ENCODE assay signal across 9 cellular contexts in the genomic region with DNA sequence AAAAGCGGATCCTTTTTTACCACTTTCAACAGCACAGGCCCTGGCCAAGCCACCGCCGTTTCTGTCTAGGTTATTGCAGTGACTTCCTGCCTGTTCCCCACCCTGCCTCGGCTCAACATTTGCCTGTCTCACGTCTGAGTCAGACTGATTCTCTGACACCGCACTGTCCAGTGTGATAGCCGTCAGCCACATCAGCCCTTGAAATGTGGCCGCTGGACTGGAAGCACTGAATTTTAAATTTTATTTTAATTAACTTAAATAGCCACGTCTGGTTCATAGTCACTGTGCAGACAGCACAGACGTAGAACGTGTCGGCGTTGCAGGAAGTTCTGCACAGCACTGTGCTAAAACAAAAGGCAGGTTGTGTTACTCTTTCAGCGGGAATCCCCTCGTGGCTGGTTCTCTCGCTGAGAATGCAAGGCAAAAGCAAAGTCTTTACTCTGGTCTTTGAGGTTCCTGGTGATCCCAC.
DNase-seq lines count a peak whose midpoint lies in the region; ATAC-seq lines count a peak whose summit lies in the region.
"Had no signal": no experiment of that assay in that cellular context is flagged by ENCODE, and none has a peak within 500 bp of the region (broad histone marks: within the 10 kb centered on the region; RNA-seq: fewer than 3 reads in every experiment).

No MANE protein-coding gene starts in this region.

- peak overlapping the region; percentile 47 for H3K4me3 Mint-ChIP-seq in central memory CD8-positive, alpha-beta T cell
- H3K4me3 Mint-ChIP-seq: neural crest cell had no signal

- peak; percentile 16 to 47 (median 35) for DNase-seq in activated CD4-positive, CD25-positive, alpha-beta regulatory T cell (lab: John Stamatoyannopoulos, UW)
- DNase-seq in central memory CD8-positive, alpha-beta T cell (ENCODE audit: low spot score in 2 of 2): peak; percentile 53 to 73
- peak; percentile 55 to 66 for DNase-seq in stimulated activated CD4-positive, alpha-beta T cell treated with anti-CD3 and anti-CD28 coated beads, Interleukin-4, amount 100 ng/mL, for 4 hours
- no peak for DNase-seq in HPDE6-E6E7 (ENCODE audit: extremely low spot score)

- no peaks in the 10 kb centered on the region for H3K9me3 Mint-ChIP-seq in central memory CD8-positive, alpha-beta T cell
- H3K9me3 Mint-ChIP-seq: neural crest cell had no signal

- H3K27ac Mint-ChIP-seq in central memory CD8-positive, alpha-beta T cell (ENCODE audit: low read depth): peak overlapping the region; percentile 90

- H3K27me3 Mint-ChIP-seq in central memory CD8-positive, alpha-beta T cell: no peaks in the 10 kb centered on the region

- ATAC-seq in GM19438 (IDR thresholded peaks at IDR 0.05; ENCODE audit: low read depth, unreplicated experiment): peak; percentile 70
- ATAC-seq in central memory CD8-positive, alpha-beta T cell (replicated peaks; ENCODE audit: extremely low read depth, poor library complexity, severe bottlenecking): peak; percentile 93
- ATAC-seq in GM21825 (IDR thresholded peaks at IDR 0.05; ENCODE audit: unreplicated experiment): no peak
- no peak for ATAC-seq in HG02840 (IDR thresholded peaks at IDR 0.05; ENCODE audit: low FRiP score, unreplicated experiment)
- ATAC-seq in HG02970 (IDR thresholded peaks at IDR 0.05; ENCODE audit: low FRiP score, unreplicated experiment): no peak

- peaks cover 36% of the 10 kb centered on the region for H3K4me1 Mint-ChIP-seq in central memory CD8-positive, alpha-beta T cell
- H3K4me1 Mint-ChIP-seq: neural crest cell had no signal

- H3K36me3 Mint-ChIP-seq in central memory CD8-positive, alpha-beta T cell (ENCODE audit: insufficient read depth): peaks cover 52% of the 10 kb centered on the region

Comparison
In these comparisons a context has a peak if more than half of its experiments do, and no peak if none do; other contexts are left out.
1. ATAC-seq: peak in GM19438 (single experiment) and central memory CD8-positive, alpha-beta T cell (single experiment); none in GM21825 (single experiment), HG02840 (single experiment) and HG02970 (single experiment).